Comparison of ENCODE assay signal across 9 cellular contexts in genomic region chr20:35697696-35698297, GRCh38. TPM values are rescaled to one million over a fixed set of nuclear protein-coding genes. Genes with fewer than 3 reads are reported as not detected.
DNase-seq lines count a peak whose midpoint lies in the region; ATAC-seq and TF ChIP-seq lines count a peak whose summit lies in the region.
"Had no signal": no experiment of that assay in that cellular context is flagged by ENCODE, and none has a peak within 500 bp of the region (broad histone marks: within the 10 kb centered on the region; RNA-seq: fewer than 3 reads in every experiment).

No MANE protein-coding gene starts in this region.

- H3K27ac ChIP-seq in CD8-positive, alpha-beta T cell (ENCODE audit: low read depth, low read length): no peak overlapping the region
- H3K27ac ChIP-seq in neuronal stem cell (replicated peaks; ENCODE audit: low read length): no peak overlapping the region

- no peak for DNase-seq in CD8-positive, alpha-beta T cell
- DNase-seq in NT2/D1 (ENCODE audit: low read depth, low spot score): no peak
- DNase-seq in neuronal stem cell (ENCODE audit: low spot score): no peak
- DNase-seq in anterior cingulate cortex (lab: John Stamatoyannopoulos, UW): no peak
- DNase-seq in GM19240 (ENCODE audit: insufficient read length, low spot score): no peak
- DNase-seq in SK-N-DZ (ENCODE audit: low spot score): no peak
- DNase-seq: activated gamma-delta T cell had no signal

- no peak overlapping the region for H2AK5ac ChIP-seq in neuronal stem cell (ENCODE audit: low read depth, low read length)

- no peak overlapping the region for H3K23ac ChIP-seq in neuronal stem cell (ENCODE audit: low read depth, low read length, poor library complexity)

- peaks cover 9% of the 10 kb centered on the region for H3K36me3 ChIP-seq in CD8-positive, alpha-beta T cell (ENCODE audit: insufficient read depth, low read length)
- H3K36me3 ChIP-seq in NT2/D1 (ENCODE audit: insufficient read depth, insufficient read length, low read length): peaks cover 48% of the 10 kb centered on the region
- H3K36me3 ChIP-seq in endocrine pancreas (ENCODE audit: control insufficient read depth, insufficient read depth, low read length): no peaks in the 10 kb centered on the region
- H3K36me3 ChIP-seq in neuronal stem cell (replicated peaks in 1 of 2; ENCODE audit: control insufficient read depth in 2 of 2, insufficient read depth in 2 of 2, low read length in 2 of 2): peaks cover 6 to 42% of the 10 kb centered on the region in 2 donors

- no peak overlapping the region for H2BK15ac ChIP-seq in neuronal stem cell (ENCODE audit: low read length)

- CTCF ChIA-PET in CD8-positive, alpha-beta T cell (lab: Charles Lee): no interaction called here

- no peak overlapping the region for H4K91ac ChIP-seq in neuronal stem cell (ENCODE audit: low read depth, low read length, poor library complexity)

- H3K79me1 ChIP-seq in neuronal stem cell (ENCODE audit: low read depth, low read length): peaks cover 8% of the 10 kb centered on the region

- no peak overlapping the region for H3K18ac ChIP-seq in neuronal stem cell (ENCODE audit: low read length)

- peak overlapping the region; percentile 94 for H3K4me3 ChIP-seq in CD8-positive, alpha-beta T cell (ENCODE audit: low read depth, low read length)
- H3K4me3 ChIP-seq in NT2/D1 (ENCODE audit: insufficient read length, low read depth) (peak overlapping the region; percentile 96), endocrine pancreas (ENCODE audit: control insufficient read depth, insufficient read depth, low read length) (peak overlapping the region; percentile 79), neuronal stem cell (ENCODE audit: low read length in 2 of 2) (peak overlapping the region in 1 of 2 donors; percentile 88)

- peak overlapping the region; percentile 92 for H3K4me3 Mint-ChIP-seq in CD8-positive, alpha-beta T cell

- POLR2A ChIA-PET in CD8-positive, alpha-beta T cell (lab: Charles Lee): no interaction called here

- no peak overlapping the region for H2BK5ac ChIP-seq in neuronal stem cell (ENCODE audit: low read length)

- no peak overlapping the region for H3K14ac ChIP-seq in neuronal stem cell (ENCODE audit: low read length)

- H3K27ac Mint-ChIP-seq in CD8-positive, alpha-beta T cell: no peak overlapping the region

- TF ChIP-seq CTCF in CD8-positive, alpha-beta T cell (IDR thresholded peaks at IDR 0.05): no peak

- peaks cover 18% of the 10 kb centered on the region for H3K4me1 ChIP-seq in CD8-positive, alpha-beta T cell (ENCODE audit: insufficient read depth, low read length)
- H3K4me1 ChIP-seq in NT2/D1 (ENCODE audit: insufficient read depth, insufficient read length) (peaks cover 5% of the 10 kb centered on the region), endocrine pancreas (ENCODE audit: control insufficient read depth, insufficient read depth, low read length) (peaks cover 8% of the 10 kb centered on the region), neuronal stem cell (ENCODE audit: control insufficient read depth in 2 of 2, insufficient read depth in 1 of 2, low read depth in 1 of 2, low read length in 2 of 2) (peaks cover 5 to 9% of the 10 kb centered on the region in 2 donors)

- peaks cover 39% of the 10 kb centered on the region for H3K4me1 Mint-ChIP-seq in CD8-positive, alpha-beta T cell (ENCODE audit: low read depth)

- no peak for ATAC-seq in CD8-positive, alpha-beta T cell
- no peak for ATAC-seq in GM19328 (IDR thresholded peaks at IDR 0.05; ENCODE audit: unreplicated experiment)

- H3K27me3 Mint-ChIP-seq in CD8-positive, alpha-beta T cell (ENCODE audit: low read depth): no peaks in the 10 kb centered on the region

- H3K9me3 Mint-ChIP-seq in CD8-positive, alpha-beta T cell: no peaks in the 10 kb centered on the region

- peak overlapping the region; percentile 92 for H2AFZ ChIP-seq in neuronal stem cell (ENCODE audit: low read length)

- no peak overlapping the region for H4K8ac ChIP-seq in neuronal stem cell (ENCODE audit: low read depth, low read length)

- H3K4me2 ChIP-seq in neuronal stem cell (ENCODE audit: insufficient read depth, low read length, poor library complexity, severe bottlenecking): peak overlapping the region; percentile 78

- no peak overlapping the region for H2BK120ac ChIP-seq in neuronal stem cell (ENCODE audit: low read depth, low read length)

- peak overlapping the region; percentile 98 for H3K9ac ChIP-seq in NT2/D1 (ENCODE audit: insufficient read length, low read depth)
- peak overlapping the region; percentile 63 for H3K9ac ChIP-seq in endocrine pancreas (ENCODE audit: control insufficient read depth, insufficient read depth, low read length)
- H3K9ac ChIP-seq in neuronal stem cell (ENCODE audit: low read depth, low read length, poor library complexity): no peak overlapping the region

- H3K27me3 ChIP-seq in CD8-positive, alpha-beta T cell (ENCODE audit: insufficient read depth, low read length): no peaks in the 10 kb centered on the region
- H3K27me3 ChIP-seq in NT2/D1 (ENCODE audit: insufficient read depth, insufficient read length) (no peaks in the 10 kb centered on the region), endocrine pancreas (ENCODE audit: control insufficient read depth, insufficient read depth, low read length) (no peaks in the 10 kb centered on the region), neuronal stem cell (ENCODE audit: control insufficient read depth in 3 of 3, insufficient read depth in 3 of 3, low read depth in 1 of 3, low read length in 3 of 3) (no peaks in the 10 kb centered on the region)

- intact Hi-C loops in CD8-positive, alpha-beta T cell (cut with DNase I, micrococcal nuclease): loop anchor here in 1 of 2 experiments (1.0 to 2.0 kb wide), 2 partner anchors 75 to 96 kb away; partner anchors contain the start of gene PHF20

- no peaks in the 10 kb centered on the region for H3K9me3 ChIP-seq in CD8-positive, alpha-beta T cell (ENCODE audit: low read length)
- H3K9me3 ChIP-seq in NT2/D1 (ENCODE audit: insufficient read depth, low read length) (no peaks in the 10 kb centered on the region), endocrine pancreas (ENCODE audit: control insufficient read depth, low read length) (no peaks in the 10 kb centered on the region), neuronal stem cell (replicated peaks in 1 of 2; ENCODE audit: control insufficient read depth in 2 of 2, insufficient read depth in 1 of 2, low read depth in 1 of 2, low read length in 2 of 2) (no peaks in the 10 kb centered on the region)

- no peak overlapping the region for H2BK12ac ChIP-seq in neuronal stem cell (ENCODE audit: low read length)

- H3K36me3 Mint-ChIP-seq in CD8-positive, alpha-beta T cell: peaks cover 57% of the 10 kb centered on the region

- no peak overlapping the region for H3K4ac ChIP-seq in neuronal stem cell (ENCODE audit: low read length)

- no CpG with 5 or more reads among the region's 9 CpGs for WGBS in neuronal stem cell (ENCODE audit: extremely low coverage in 2 of 2, insufficient read length in 2 of 2, insufficient replicate concordance in 1 of 2), 2 donors

RNA-seq across cellular contexts. Expression of gene NFS1, which starts 1.4 kb away (rescaled TPM):
- 10 to 100 TPM; 10.7 to 13.1 TPM for total RNA-seq in CD8-positive, alpha-beta T cell
- 11.1 TPM for polyA plus RNA-seq in neuronal stem cell (2013, experiment 1 of 2)
- polyA plus RNA-seq in neuronal stem cell (2013, experiment 2 of 2): 11.3 TPM
- polyA plus RNA-seq in SK-N-DZ (2014; cell fraction: cytosol; rRNA removed): 54.3 and 61.6 TPM in 2 replicates
- polyA plus RNA-seq in SK-N-DZ (2014; cell fraction: nucleus; rRNA removed): 29.0 and 50.1 TPM in 2 replicates

RNA-seq across cellular contexts. Expression of gene ROMO1, which starts 1.4 kb away (rescaled TPM):
- total RNA-seq in CD8-positive, alpha-beta T cell: 10 to 100 TPM; 39.2 to 43.8 TPM
- 474 TPM for polyA plus RNA-seq in neuronal stem cell (2013, experiment 1 of 2)
- 476 TPM for polyA plus RNA-seq in neuronal stem cell (2013, experiment 2 of 2)
- 637 and 860 TPM in 2 replicates for polyA plus RNA-seq in SK-N-DZ (2014; cell fraction: cytosol; rRNA removed)
- polyA plus RNA-seq in SK-N-DZ (2014; cell fraction: nucleus; rRNA removed): 491 and 790 TPM in 2 replicates

RNA-seq across cellular contexts. Expression of gene CPNE1, which starts 33.1 kb away (rescaled TPM):
- total RNA-seq in CD8-positive, alpha-beta T cell: 100 to 1,000 TPM; 124 to 129 TPM
- polyA plus RNA-seq in neuronal stem cell (2013, experiment 1 of 2): 191 TPM
- polyA plus RNA-seq in neuronal stem cell (2013, experiment 2 of 2): 176 TPM
- 380 and 415 TPM in 2 replicates for polyA plus RNA-seq in SK-N-DZ (2014; cell fraction: cytosol; rRNA removed)
- 552 and 706 TPM in 2 replicates for polyA plus RNA-seq in SK-N-DZ (2014; cell fraction: nucleus; rRNA removed)

RNA-seq across cellular contexts. Expression of gene RBM12, which starts 33.1 kb away (rescaled TPM):
- total RNA-seq in CD8-positive, alpha-beta T cell: 100 to 1,000 TPM in 1 of 2 experiments, 10 to 100 TPM in 1; 97.4 to 102 TPM
- 127 TPM for polyA plus RNA-seq in neuronal stem cell (2013, experiment 1 of 2)
- 126 TPM for polyA plus RNA-seq in neuronal stem cell (2013, experiment 2 of 2)
- polyA plus RNA-seq in SK-N-DZ (2014; cell fraction: cytosol; rRNA removed): 66.0 and 74.4 TPM in 2 replicates
- polyA plus RNA-seq in SK-N-DZ (2014; cell fraction: nucleus; rRNA removed): 42.8 and 49.3 TPM in 2 replicates

RNA-seq across cellular contexts. Expression of gene RBM39, which starts 44.3 kb away (rescaled TPM):
- 1,000 to 10,000 TPM; 1,168 to 1,202 TPM for total RNA-seq in CD8-positive, alpha-beta T cell
- polyA plus RNA-seq in neuronal stem cell (2013, experiment 1 of 2): 204 TPM
- polyA plus RNA-seq in neuronal stem cell (2013, experiment 2 of 2): 207 TPM
- 409 and 443 TPM in 2 replicates for polyA plus RNA-seq in SK-N-DZ (2014; cell fraction: cytosol; rRNA removed)
- polyA plus RNA-seq in SK-N-DZ (2014; cell fraction: nucleus; rRNA removed): 2,022 and 2,099 TPM in 2 replicates
